ENCODE assay signal across 33 cellular contexts in genomic region chr2:72943540-72944395, GRCh38. TPM values are rescaled to one million over a fixed set of nuclear protein-coding genes. Genes with fewer than 3 reads are reported as not detected.
"Had no signal": no experiment of that assay in that cellular context is flagged by ENCODE, and none has a peak within 500 bp of the region (broad histone marks: within the 10 kb centered on the region; RNA-seq: fewer than 3 reads in every experiment).

No MANE protein-coding gene starts in this region.

- H2AFZ ChIP-seq: parathyroid adenoma had no signal

- DNase-seq: head of caudate nucleus; hypothalamus; immature natural killer cell; mesendoderm; naive B cell; occipital lobe; right lobe of liver; stimulated activated CD4-positive, alpha-beta T cell treated with anti-CD3 and anti-CD28 coated beads, Interleukin-12 subunit alpha, Interleukin-12 subunit beta, amount 100 ng/mL, for 4 hours; stimulated activated CD4-positive, alpha-beta T cell treated with anti-CD3 and anti-CD28 coated beads, Interleukin-15, amount 100 ng/mL, for 24 hours; stimulated activated CD4-positive, alpha-beta T cell treated with anti-CD3 and anti-CD28 coated beads, Interleukin-2, amount 100 ng/mL, for 24 hours; stimulated activated CD4-positive, alpha-beta T cell treated with anti-CD3 and anti-CD28 coated beads, Interleukin-4, amount 100 ng/mL, for 1 hour; stimulated activated naive B cell treated with anti-CD40 and anti-IgM and Interleukin-4, amounts not matched to agents 10 μg/mL and 1 μg/mL and 100 μg/mL, for 72 hours; stimulated activated naive CD8-positive, alpha-beta T cell treated with anti-CD3 and anti-CD28 coated beads, Interleukin-15, Interleukin-2, amounts not matched to agents 100 U/mL and 50 U/mL, for 24 hours; stomach; testis; thyroid gland; transverse colon; upper lobe of left lung had no signal

- ATAC-seq: left lung; natural killer cell treated with Interleukin-12 subunit alpha and Interleukin-12 subunit beta and Interleukin-15 and Interleukin-18, amount 100 ng/mL, for 72 hours; psoas muscle; stimulated activated naive B cell treated with anti-CD40 and anti-IgM and Interleukin-4, amounts not matched to agents 10 μg/mL and 1 μg/mL and 100 μg/mL, for 72 hours; stimulated activated naive CD8-positive, alpha-beta T cell treated with anti-CD3 and anti-CD28 coated beads, Interleukin-15, Interleukin-2, amounts not matched to agents 100 U/mL and 50 U/mL, for 24 hours had no signal

- H3K79me2 ChIP-seq: parathyroid adenoma had no signal

- H3K4me1 ChIP-seq: left lung, parathyroid adenoma, psoas muscle, right lobe of liver, stomach, thyroid gland, transverse colon, upper lobe of left lung, vagina had no signal

- H3K9ac ChIP-seq: parathyroid adenoma had no signal

- H3K4me3 ChIP-seq: left lung, lung, psoas muscle, right lobe of liver, stomach, testis, thyroid gland, transverse colon, upper lobe of left lung, vagina had no signal

- H3K36me3 ChIP-seq: thyroid gland, transverse colon, vagina had no signal

- H3K27ac ChIP-seq: left lung, neutrophil, parathyroid adenoma, psoas muscle, right lobe of liver, stomach, testis, thyroid gland, transverse colon, upper lobe of left lung, vagina had no signal

- FAIRE-seq: islet of Langerhans had no signal

- H3K27me3 ChIP-seq: left lung, neutrophil, right lobe of liver, stomach, testis, thyroid gland, transverse colon, upper lobe of left lung, vagina had no signal

- H3K9me3 ChIP-seq: left lung, neutrophil, psoas muscle, right lobe of liver, stomach, testis, thyroid gland, transverse colon, upper lobe of left lung, vagina had no signal

RNA-seq across cellular contexts. Expression of gene EMX1, which starts 26.4 kb away (rescaled TPM):
- total RNA-seq: left lung; mesothelial cell of epicardium; mononuclear cell; natural killer cell treated with Interleukin-12 subunit alpha and Interleukin-12 subunit beta and Interleukin-15 and Interleukin-18, amount 100 ng/mL, for 72 hours; neural crest cell; osteocyte; posterior vena cava; psoas muscle; skeletal muscle tissue; upper lobe of left lung; urinary bladder; vagina had no signal
- polyA plus RNA-seq: immature natural killer cell, urinary bladder had no signal
